In genomic region chr4:15729910-15730533, GRCh38 we compare ENCODE assay signal across 8 cellular contexts. TPM values are rescaled to one million over a fixed set of nuclear protein-coding genes. Genes with fewer than 3 reads are reported as not detected.
A peak's percentile ranks its signal among the peaks of the same experiment; 100 is the strongest.
DNase-seq lines count a peak whose midpoint lies in the region; ATAC-seq, FAIRE-seq and TF ChIP-seq lines count a peak whose summit lies in the region.

No MANE protein-coding gene starts in this region.

- intact Hi-C loops in testis (cut with DNase I; ENCODE audit: low total_unique reads): no loop called here

- no peak for TF ChIP-seq POLR2A in testis (IDR thresholded peaks at IDR 0.05)

- H3K4me3 ChIP-seq in BE2C (ENCODE audit: low read depth, low read length) (no peak overlapping the region), brain microvascular endothelial cell (ENCODE audit: low read depth, low read length) (no peak overlapping the region), keratinocyte (ENCODE audit: control insufficient read depth in 2 of 3, extremely low read depth in 1 of 3, insufficient read depth in 2 of 3, low read depth in 1 of 3, low read length in 3 of 3) (no peak overlapping the region), testis (no peak overlapping the region)

- H3K36me3 ChIP-seq in BE2C (no peaks in the 10 kb centered on the region), brain microvascular endothelial cell (replicated peaks) (no peaks in the 10 kb centered on the region), keratinocyte (ENCODE audit: control insufficient read depth in 2 of 2, extremely low read depth in 1 of 2, insufficient read depth in 2 of 2, low read length in 2 of 2) (no peaks in the 10 kb centered on the region), testis (ENCODE audit: low read depth, missing control alignments) (no peaks in the 10 kb centered on the region)

- dilution Hi-C loops in keratinocyte (cut with MboI; ENCODE audit: extremely low pct_ligation_motif_present, low sequenced_read_pairs): no loop called here

- no peak overlapping the region for H3K9ac ChIP-seq in keratinocyte (ENCODE audit: control insufficient read depth, extremely low read depth, insufficient read depth, low read length)

- in situ Hi-C loops in brain microvascular endothelial cell (cut with HindIII; ENCODE audit: low pct_ligation_motif_present, low sequenced_read_pairs): no loop called here

- H3K27ac ChIP-seq in brain microvascular endothelial cell (no peak overlapping the region), keratinocyte (ENCODE audit: control insufficient read depth, insufficient read depth, low read length) (no peak overlapping the region), testis (no peak overlapping the region)

- no peaks in the 10 kb centered on the region for H3K9me1 ChIP-seq in keratinocyte (ENCODE audit: control insufficient read depth, extremely low read depth, insufficient read depth, low read length)

- no peaks in the 10 kb centered on the region; the same call in 1 of the 2 replicates for H3K9me3 ChIP-seq in BE2C
- H3K9me3 ChIP-seq in keratinocyte (ENCODE audit: control insufficient read depth, low read depth, low read length): no peaks in the 10 kb centered on the region
- no peaks in the 10 kb centered on the region for H3K9me3 ChIP-seq in testis

- FAIRE-seq in keratinocyte (lab: Jason Lieb, UNC): no peak

- H3K4me2 ChIP-seq in keratinocyte (ENCODE audit: control insufficient read depth, extremely low read depth, insufficient read depth, low read depth, low read length): no peak overlapping the region

- no peak overlapping the region for H2AFZ ChIP-seq in keratinocyte (ENCODE audit: control insufficient read depth, low read length)

- TF ChIP-seq CTCF in BE2C (IDR thresholded peaks at IDR 0.05; ENCODE audit: low read depth, low read length): peak; percentile 87
- TF ChIP-seq CTCF in GM12801 (IDR thresholded peaks at IDR 0.05; ENCODE audit: extremely low read depth, insufficient read length): peak; percentile 1
- peak; percentile 71 for TF ChIP-seq CTCF in brain microvascular endothelial cell (IDR thresholded peaks at IDR 0.05; ENCODE audit: low read depth, low read length, missing control alignments)
- TF ChIP-seq CTCF in keratinocyte (optimal IDR thresholded peaks at IDR 0.05 in 1 of 3, IDR thresholded peaks at IDR 0.05 in 1 of 3, conservative IDR thresholded peaks at IDR 0.05 in 1 of 3; ENCODE audit: extremely low read depth in 1 of 3, insufficient read depth in 2 of 3, low read length in 3 of 3): peak; percentile 48 to 65 (median 65)
- peak; percentile 69 to 91 (median 76) for TF ChIP-seq CTCF in testis (IDR thresholded peaks at IDR 0.05)

- 26 to 41% methylated on average over 3 of the region's 3 CpGs for WGBS in testis, 2 donors

- peak; percentile 55 for ATAC-seq in HG03045 (IDR thresholded peaks at IDR 0.05; ENCODE audit: unreplicated experiment)

- H3K4me1 ChIP-seq in BE2C (no peaks in the 10 kb centered on the region), keratinocyte (ENCODE audit: control insufficient read depth, extremely low read depth, insufficient read depth, low read length) (peaks cover 4% of the 10 kb centered on the region), testis (no peaks in the 10 kb centered on the region)

- H3K27me3 ChIP-seq in BE2C (no peaks in the 10 kb centered on the region), brain microvascular endothelial cell (replicated peaks) (no peaks in the 10 kb centered on the region), keratinocyte (ENCODE audit: control insufficient read depth, extremely low read depth, insufficient read depth, low read length) (no peaks in the 10 kb centered on the region), testis (no peaks in the 10 kb centered on the region)

- DNase-seq in BE2C: no peak
- peak; percentile 54 for DNase-seq in NOMO-1 treated with DMSO at 0.1 percent for 48 hours (lab: John Stamatoyannopoulos, UW; ENCODE audit: unreplicated experiment)
- peak; percentile 40 for DNase-seq in brain microvascular endothelial cell
- no peak for DNase-seq in keratinocyte (ENCODE audit: low read depth, low spot score)
- peak; percentile 29 for DNase-seq in testis
- DNase-seq in HK-2 (ENCODE audit: unreplicated experiment): no peak

- no peaks in the 10 kb centered on the region for H3K79me2 ChIP-seq in keratinocyte (ENCODE audit: control insufficient read depth, insufficient read depth, low read length)

- no peaks in the 10 kb centered on the region for H4K20me1 ChIP-seq in keratinocyte (ENCODE audit: control insufficient read depth, extremely low read depth, insufficient read depth, low read length)

RNA-seq across cellular contexts. Expression of gene BST1, which starts 27.2 kb away (rescaled TPM):
- polyA plus RNA-seq in BE2C (2012; ENCODE audit: insufficient read depth, insufficient read length, low read depth): not detected
- polyA plus RNA-seq in keratinocyte: 0.58 to 1.2 TPM (median 1.1 TPM) in 3 replicates
- 0.37 TPM for polyA plus RNA-seq in keratinocyte (2011; ENCODE audit: low read depth)
- 0.64 and 1.1 TPM in 2 replicates for polyA plus RNA-seq in keratinocyte (2011; cell fraction: cytosol; rRNA removed)
- polyA plus RNA-seq in keratinocyte (2011; cell fraction: nucleus; rRNA removed): 0.33 and 0.88 TPM in 2 replicates
- 0.83 and 1.3 TPM in 2 replicates for polyA plus RNA-seq in keratinocyte (2012; ENCODE audit: low replicate concordance)
- polyA minus RNA-seq in keratinocyte: 0.20 to 0.54 TPM (median 0.43 TPM) in 3 replicates
- not detected for polyA minus RNA-seq in keratinocyte (2011; cell fraction: cytosol; rRNA and poly(A)+ RNA removed)
- polyA minus RNA-seq in keratinocyte (2011; cell fraction: nucleus; rRNA and poly(A)+ RNA removed): 0.54 TPM in 1 of 2 replicates, not detected in the other
- 1 to 10 TPM; 1.1 to 1.6 TPM for total RNA-seq in testis
- 6.9 TPM for polyA plus RNA-seq in testis (ENCODE audit: insufficient read depth, low read depth, low replicate concordance)

RNA-seq across cellular contexts. Expression of gene CD38, which starts 48.1 kb away (rescaled TPM):
- 0.28 TPM for polyA plus RNA-seq in BE2C (2012; ENCODE audit: insufficient read depth, insufficient read length, low read depth)
- polyA plus RNA-seq in keratinocyte: 0.02 to 0.08 TPM (median 0.05 TPM) in 3 replicates
- not detected for polyA plus RNA-seq in keratinocyte (2011; ENCODE audit: low read depth)
- 0.04 and 0.19 TPM in 2 replicates for polyA plus RNA-seq in keratinocyte (2011; cell fraction: cytosol; rRNA removed)
- 0.06 and 0.07 TPM in 2 replicates for polyA plus RNA-seq in keratinocyte (2011; cell fraction: nucleus; rRNA removed)
- not detected in 2 replicates for polyA plus RNA-seq in keratinocyte (2012; ENCODE audit: low replicate concordance)
- polyA minus RNA-seq in keratinocyte: 0.10 TPM in 1 of 3 replicates, not detected in the others
- not detected for polyA minus RNA-seq in keratinocyte (2011; cell fraction: cytosol; rRNA and poly(A)+ RNA removed)
- not detected in 2 replicates for polyA minus RNA-seq in keratinocyte (2011; cell fraction: nucleus; rRNA and poly(A)+ RNA removed)
- total RNA-seq in testis: 1 to 10 TPM in 1 of 2 donors, under 1 TPM in 1; 0.68 to 1.0 TPM
- 2.2 TPM for polyA plus RNA-seq in testis (ENCODE audit: insufficient read depth, low read depth, low replicate concordance)

RNA-seq across cellular contexts. Expression of gene FAM200B, which starts 48.4 kb away (rescaled TPM):
- 31.5 TPM for polyA plus RNA-seq in BE2C (2012; ENCODE audit: insufficient read depth, insufficient read length, low read depth)
- 15.6 to 36.6 TPM (median 33.4 TPM) in 3 replicates for polyA plus RNA-seq in keratinocyte
- 12.9 TPM for polyA plus RNA-seq in keratinocyte (2011; ENCODE audit: low read depth)
- 24.8 and 46.1 TPM in 2 replicates for polyA plus RNA-seq in keratinocyte (2011; cell fraction: cytosol; rRNA removed)
- 20.5 and 26.7 TPM in 2 replicates for polyA plus RNA-seq in keratinocyte (2011; cell fraction: nucleus; rRNA removed)
- polyA plus RNA-seq in keratinocyte (2012; ENCODE audit: low replicate concordance): 31.5 and 34.6 TPM in 2 replicates
- 1.9 to 9.4 TPM (median 4.4 TPM) in 3 replicates for polyA minus RNA-seq in keratinocyte
- 8.1 TPM for polyA minus RNA-seq in keratinocyte (2011; cell fraction: cytosol; rRNA and poly(A)+ RNA removed)
- polyA minus RNA-seq in keratinocyte (2011; cell fraction: nucleus; rRNA and poly(A)+ RNA removed): 3.4 and 5.0 TPM in 2 replicates
- 10 to 100 TPM; 41.8 to 48.9 TPM for total RNA-seq in testis
- 75.2 TPM for polyA plus RNA-seq in testis (ENCODE audit: insufficient read depth, low read depth, low replicate concordance)

Comparison
In these comparisons a context has a peak if more than half of its experiments do, and no peak if none do; other contexts are left out.
1. DNase-seq: peak in NOMO-1 treated with DMSO at 0.1 percent for 48 hours (single experiment), brain microvascular endothelial cell (single experiment) and testis (single experiment); none in BE2C (single experiment), keratinocyte (single experiment) and HK-2 (single experiment).
2. CTCF ChIP-seq: peak in every context shown above with its lines; median percentile 87 in BE2C; 76 in testis; 71 in brain microvascular endothelial cell; 65 in keratinocyte; 1 in GM12801.